ENCODE assay signal across 14 cellular contexts in genomic region chr14:93072659-93073365, GRCh38. TPM values are rescaled to one million over a fixed set of nuclear protein-coding genes. Genes with fewer than 3 reads are reported as not detected.
DNase-seq lines count a peak whose midpoint lies in the region; ATAC-seq and TF ChIP-seq lines count a peak whose summit lies in the region.
"Had no signal": no experiment of that assay in that cellular context is flagged by ENCODE, and none has a peak within 500 bp of the region (broad histone marks: within the 10 kb centered on the region; RNA-seq: fewer than 3 reads in every experiment).

No MANE protein-coding gene starts in this region.

- H3K36me3 ChIP-seq in lower lobe of right lung (no peaks in the 10 kb centered on the region), tibial nerve (no peaks in the 10 kb centered on the region)

- H3K4me3 Mint-ChIP-seq in activated naive CD8-positive, alpha-beta T cell = peak overlapping the region; percentile 30
- no peak overlapping the region for H3K4me3 Mint-ChIP-seq in activated CD4-positive, alpha-beta T cell treated with anti-CD3 and anti-CD28 coated beads, Interleukin-2, amount 10 ng/mL, durations not matched to agents 24 days and 14 days

- ATAC-seq in lower lobe of right lung (peak; percentile 12 to 13), GM21447 (IDR thresholded peaks at IDR 0.05; ENCODE audit: unreplicated experiment) (no peak)

- no peak overlapping the region for H3K4me3 ChIP-seq in lower lobe of right lung
- no peak overlapping the region for H3K4me3 ChIP-seq in tibial nerve

- peak overlapping the region; percentile 77 for H3K27ac Mint-ChIP-seq in activated naive CD8-positive, alpha-beta T cell
- H3K27ac Mint-ChIP-seq in activated CD4-positive, alpha-beta T cell treated with anti-CD3 and anti-CD28 coated beads, Interleukin-2, amount 10 ng/mL, durations not matched to agents 24 days and 14 days = no peak overlapping the region

- DNase-seq in NK-92 treated with Interleukin-12 subunit alpha and Interleukin-12 subunit beta, amount 100 ng/mL, for 24 hours (lab: John Stamatoyannopoulos, UW) = peak; percentile 56
- no peak for DNase-seq in NK-92 (lab: John Stamatoyannopoulos, UW; ENCODE audit: unreplicated experiment)
- peak; percentile 64 for DNase-seq in lower lobe of right lung
- DNase-seq in tibial nerve (ENCODE audit: low spot score in 2 of 2) = no peak
- DNase-seq in activated CD4-positive, alpha-beta T cell treated with anti-CD3 and anti-CD28 coated beads, Interleukin-2, amount 10 ng/mL, durations not matched to agents 24 days and 14 days = no peak
- no peak for DNase-seq in HPDE6-E6E7 (ENCODE audit: extremely low spot score)
- DNase-seq: GF-D8; MM.1S; SHP77 treated with DMSO at 0.1 percent for 48 hours; stimulated activated CD4-positive, alpha-beta T cell treated with anti-CD3 and anti-CD28 coated beads, Interleukin-2, amount 100 ng/mL, for 24 hours; stimulated activated CD8-positive, alpha-beta memory T cell treated with anti-CD3 and anti-CD28 coated beads, Interleukin-4, amount 100 ng/mL, for 48 hours had no signal

- no peaks in the 10 kb centered on the region for H3K9me3 Mint-ChIP-seq in activated naive CD8-positive, alpha-beta T cell (ENCODE audit: low read depth)
- H3K9me3 Mint-ChIP-seq in activated CD4-positive, alpha-beta T cell treated with anti-CD3 and anti-CD28 coated beads, Interleukin-2, amount 10 ng/mL, durations not matched to agents 24 days and 14 days = no peaks in the 10 kb centered on the region

- H3K27ac ChIP-seq in lower lobe of right lung (peak overlapping the region; percentile 72), tibial nerve (peak overlapping the region; percentile 48 to 90 (median 69))
- H3K27ac ChIP-seq: 22Rv1 had no signal

- H3K27me3 ChIP-seq in lower lobe of right lung (ENCODE audit: low read depth) (no peaks in the 10 kb centered on the region), tibial nerve (no peaks in the 10 kb centered on the region)

- no peak for TF ChIP-seq POLR2A in tibial nerve (IDR thresholded peaks at IDR 0.05)

- H3K9me3 ChIP-seq in lower lobe of right lung (no peaks in the 10 kb centered on the region), tibial nerve (no peaks in the 10 kb centered on the region)

- TF ChIP-seq CTCF in lower lobe of right lung (IDR thresholded peaks at IDR 0.05) (no peak), tibial nerve (IDR thresholded peaks at IDR 0.05) (no peak)

- H3K4me1 Mint-ChIP-seq in activated naive CD8-positive, alpha-beta T cell (ENCODE audit: low read depth) = peaks cover 73% of the 10 kb centered on the region
- peaks cover 32% of the 10 kb centered on the region for H3K4me1 Mint-ChIP-seq in activated CD4-positive, alpha-beta T cell treated with anti-CD3 and anti-CD28 coated beads, Interleukin-2, amount 10 ng/mL, durations not matched to agents 24 days and 14 days

- no peaks in the 10 kb centered on the region for H3K27me3 Mint-ChIP-seq in activated naive CD8-positive, alpha-beta T cell
- no peaks in the 10 kb centered on the region for H3K27me3 Mint-ChIP-seq in activated CD4-positive, alpha-beta T cell treated with anti-CD3 and anti-CD28 coated beads, Interleukin-2, amount 10 ng/mL, durations not matched to agents 24 days and 14 days

- 56 to 63% methylated on average over 11 to 12 of the region's 12 CpGs for WGBS in tibial nerve, 2 donors

- intact Hi-C loops in lower lobe of right lung (cut with DNase I) = no loop called here
- intact Hi-C loops in activated CD4-positive, alpha-beta T cell treated with anti-CD3 and anti-CD28 coated beads, Interleukin-2, amount 10 ng/mL, durations not matched to agents 24 days and 14 days (cut with micrococcal nuclease) = no loop called here

- TF ChIP-seq EP300 in tibial nerve (IDR thresholded peaks at IDR 0.05) = no peak

- H3K36me3 Mint-ChIP-seq in activated naive CD8-positive, alpha-beta T cell = no peaks in the 10 kb centered on the region
- peaks cover 6% of the 10 kb centered on the region for H3K36me3 Mint-ChIP-seq in activated CD4-positive, alpha-beta T cell treated with anti-CD3 and anti-CD28 coated beads, Interleukin-2, amount 10 ng/mL, durations not matched to agents 24 days and 14 days (ENCODE audit: low read depth)

- H3K4me1 ChIP-seq in lower lobe of right lung (peaks cover 35% of the 10 kb centered on the region), tibial nerve (peaks cover 0 to 68% (median 40%) of the 10 kb centered on the region in 4 donors)

RNA-seq across cellular contexts. Expression of gene ITPK1, which starts 42.9 kb away (rescaled TPM):
- total RNA-seq in lower lobe of right lung (129 TPM), tibial nerve (100 to 1,000 TPM in 1 of 4 donors, 10 to 100 TPM in 3; 67.4 to 121 (median 92.5) TPM)
- total RNA-seq in activated CD4-positive, alpha-beta T cell treated with anti-CD3 and anti-CD28 coated beads, Interleukin-2, amount 10 ng/mL, durations not matched to agents 24 days and 14 days = 71.0 and 73.9 TPM in 2 replicates

Comparison
In these comparisons a context has a peak if more than half of its experiments do, and no peak if none do; other contexts are left out.
1. DNase-seq: peak in NK-92 treated with Interleukin-12 subunit alpha and Interleukin-12 subunit beta, amount 100 ng/mL, for 24 hours (single experiment) and lower lobe of right lung (single experiment); none in NK-92 (single experiment), tibial nerve (0 of 2), activated CD4-positive, alpha-beta T cell treated with anti-CD3 and anti-CD28 coated beads, Interleukin-2, amount 10 ng/mL, durations not matched to agents 24 days and 14 days (single experiment) and HPDE6-E6E7 (single experiment).